In the genomic region with DNA sequence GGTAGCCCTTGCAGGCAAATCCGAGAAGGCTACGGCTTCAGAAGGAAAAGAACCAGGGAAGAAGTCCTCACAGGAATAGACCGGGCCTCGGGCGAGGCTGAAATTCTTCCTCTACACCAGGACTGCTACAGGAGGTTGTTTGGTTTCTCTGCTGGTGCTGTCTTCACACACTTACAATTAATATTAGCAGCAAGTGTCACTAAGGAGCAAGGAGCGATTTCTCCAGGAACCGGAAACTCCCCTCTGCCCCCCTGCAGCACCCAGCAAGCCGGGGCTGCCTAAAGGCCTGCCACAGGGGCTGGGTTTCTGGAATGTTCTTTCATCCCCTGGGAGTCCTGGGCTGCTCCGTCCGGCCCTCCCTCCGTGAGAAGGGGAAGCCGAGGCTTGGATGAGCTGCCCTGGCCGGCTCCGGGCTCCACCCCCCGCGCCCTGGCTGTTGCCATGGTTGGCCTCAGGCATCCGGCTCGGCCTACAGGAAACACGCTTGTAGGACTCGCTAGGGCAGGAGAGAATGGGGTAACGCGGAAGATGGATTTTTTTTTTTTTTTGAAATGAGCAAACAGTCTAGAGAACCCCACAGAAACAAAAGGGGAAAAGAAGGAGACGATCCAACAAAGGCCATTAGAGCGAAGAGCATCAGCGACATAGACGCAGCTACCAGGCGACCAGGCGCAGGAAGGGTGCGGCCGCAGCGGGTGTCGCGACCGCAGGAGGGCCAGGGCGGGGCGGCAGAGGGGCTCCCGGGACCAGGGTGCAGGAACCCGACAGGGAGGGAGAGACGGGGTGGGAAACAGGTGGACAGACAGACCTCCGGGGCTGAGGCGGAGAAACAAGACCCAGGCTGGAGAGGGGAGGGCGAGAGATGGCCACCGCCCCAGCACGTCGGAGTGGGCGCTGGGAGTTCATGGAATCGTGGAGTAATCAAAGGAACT, we compare ENCODE assay signal across 8 cellular contexts. TPM values are rescaled to one million over a fixed set of nuclear protein-coding genes. Genes with fewer than 3 reads are reported as not detected.
DNase-seq lines count a peak whose midpoint lies in the region; ATAC-seq, FAIRE-seq and TF ChIP-seq lines count a peak whose summit lies in the region.

No MANE protein-coding gene starts in this region.

- no peaks in the 10 kb centered on the region for H3K27me3 ChIP-seq in SU-DHL-6 (ENCODE audit: low read length)

- H3K79me2 ChIP-seq in SU-DHL-6 (ENCODE audit: insufficient read depth, low read length), result no peaks in the 10 kb centered on the region

- H3F3A ChIP-seq in SU-DHL-6 (ENCODE audit: insufficient read depth), result no peaks in the 10 kb centered on the region

- H4K20me1 ChIP-seq in SU-DHL-6 (ENCODE audit: low read depth, low read length), result no peaks in the 10 kb centered on the region; the same call in 1 of the 2 replicates

- ATAC-seq in HG02759 (IDR thresholded peaks at IDR 0.05; ENCODE audit: unreplicated experiment) (peak; percentile 95), omental fat pad (ENCODE audit: low FRiP score) (peak; percentile 52)

- no peaks in the 10 kb centered on the region for H3K36me3 ChIP-seq in SU-DHL-6 (ENCODE audit: low read length)

- no peak for FAIRE-seq in H54 (lab: Jason Lieb, UNC)

- TF ChIP-seq CTCF in SU-DHL-6 (IDR thresholded peaks at IDR 0.05; ENCODE audit: insufficient read depth, low read length, poor library complexity, severe bottlenecking) (no peak), fibroblast of villous mesenchyme (IDR thresholded peaks at IDR 0.05; ENCODE audit: insufficient read depth, low read depth, low read length) (no peak), omental fat pad (IDR thresholded peaks at IDR 0.05) (no peak)

- no peak for TF ChIP-seq POLR2A in H54 (IDR thresholded peaks at IDR 0.05; ENCODE audit: low read depth, low read length)

- no peaks in the 10 kb centered on the region for H3K9me3 ChIP-seq in SU-DHL-6 (ENCODE audit: insufficient read depth, low read length)

- H3K4me3 ChIP-seq in SU-DHL-6 (ENCODE audit: insufficient read depth, low read length, poor library complexity, severe bottlenecking), result no peak overlapping the region
- peak overlapping the region; percentile 12 for H3K4me3 ChIP-seq in fibroblast of villous mesenchyme (ENCODE audit: low read depth, low read length)

- peak overlapping the region; percentile 13; the same call in 1 of the 2 replicates for H3K9ac ChIP-seq in SU-DHL-6 (ENCODE audit: low read length)

- H2AFZ ChIP-seq in SU-DHL-6 (ENCODE audit: low read depth, low read length, severe bottlenecking), result peak overlapping the region; percentile 62

- no peak overlapping the region for H3K27ac ChIP-seq in SU-DHL-6 (ENCODE audit: low read depth, low read length)

- DNase-seq in activated CD4-positive, alpha-beta T cell treated with anti-CD3 and anti-CD28 coated beads for 48 hours, result peak; percentile 58
- DNase-seq in activated CD4-positive, alpha-beta T cell treated with anti-CD3 and anti-CD28 coated beads, Interleukin-2, amount 50 U/mL, for 1 hour, result no peak
- no peak for DNase-seq in fibroblast of villous mesenchyme (ENCODE audit: low read depth)
- no peak for DNase-seq in omental fat pad (ENCODE audit: low spot score)
- no peak for DNase-seq in LoVo (ENCODE audit: low spot score)
- DNase-seq in H54 (ENCODE audit: insufficient read length, low spot score), result no peak

- H3K9me2 ChIP-seq in SU-DHL-6 (replicated peaks; ENCODE audit: insufficient read depth, low read length), result no peaks in the 10 kb centered on the region

- peak overlapping the region; percentile 46 for H3K4me2 ChIP-seq in SU-DHL-6 (ENCODE audit: low read depth, low read length, poor library complexity, severe bottlenecking)

RNA-seq across cellular contexts. Expression of gene EN2, which starts 33.0 kb away (rescaled TPM):
- under 0.01 TPM in 1 of 2 replicates, not detected in the other for total RNA-seq in fibroblast of villous mesenchyme
- total RNA-seq in omental fat pad, result under 1 TPM in 2 of 4 donors, not detected in 2; 0.09 to 0.12 TPM

RNA-seq across cellular contexts. Expression of gene CNPY1, which starts 55.4 kb away (rescaled TPM):
- not detected in 2 replicates for total RNA-seq in fibroblast of villous mesenchyme
- not detected for total RNA-seq in omental fat pad
